ENCODE assay signal across 11 cellular contexts in the genomic region with DNA sequence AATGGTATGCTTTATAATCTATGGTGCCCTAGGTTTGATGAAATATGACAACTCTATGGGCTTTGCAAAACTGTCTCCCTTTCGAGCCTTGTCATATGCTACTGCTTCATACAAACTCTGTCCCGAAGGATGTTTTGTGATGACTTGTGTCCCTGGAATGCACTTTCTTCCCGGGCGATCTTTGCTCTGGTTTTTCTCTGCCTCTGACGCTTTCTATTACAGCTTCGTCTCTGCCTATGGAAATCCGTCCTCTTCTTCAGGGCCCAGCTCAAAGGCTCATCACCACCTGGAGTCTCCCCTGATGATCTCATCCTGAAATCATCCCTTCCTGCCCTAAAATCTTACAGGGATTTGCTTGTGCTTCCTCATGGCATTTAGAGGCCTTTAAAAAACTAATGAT.
DNase-seq lines count a peak whose midpoint lies in the region; ATAC-seq, FAIRE-seq and TF ChIP-seq lines count a peak whose summit lies in the region.
"Had no signal": no experiment of that assay in that cellular context is flagged by ENCODE, and none has a peak within 500 bp of the region (broad histone marks: within the 10 kb centered on the region; RNA-seq: fewer than 3 reads in every experiment).

No MANE protein-coding gene starts in this region.

- FAIRE-seq in HTR-8/SVneo (lab: Jason Lieb, UNC) (peak; percentile 38), keratinocyte (lab: Jason Lieb, UNC) (peak; percentile 94)

- no peaks in the 10 kb centered on the region for H3K9me3 ChIP-seq in keratinocyte (ENCODE audit: control insufficient read depth, low read depth, low read length)

- H3K9me1 ChIP-seq in keratinocyte (ENCODE audit: control insufficient read depth, extremely low read depth, insufficient read depth, low read length), result no peaks in the 10 kb centered on the region

- H3K4me2 ChIP-seq in keratinocyte (ENCODE audit: control insufficient read depth, extremely low read depth, insufficient read depth, low read depth, low read length), result peak overlapping the region; percentile 78

- in situ Hi-C loops in brain microvascular endothelial cell (cut with HindIII; ENCODE audit: low pct_ligation_motif_present, low sequenced_read_pairs), result no loop called here

- no peaks in the 10 kb centered on the region for H3K27me3 ChIP-seq in brain microvascular endothelial cell (replicated peaks)
- H3K27me3 ChIP-seq in keratinocyte (ENCODE audit: control insufficient read depth, extremely low read depth, insufficient read depth, low read length), result no peaks in the 10 kb centered on the region

- DNase-seq in AG08396 (ENCODE audit: low spot score) (peak; percentile 69), HTR-8/SVneo (ENCODE audit: insufficient read length, low spot score) (peak; percentile 66), brain microvascular endothelial cell (peak; percentile 91), keratinocyte (ENCODE audit: low read depth, low spot score) (peak; percentile 78), CD1c-positive myeloid dendritic cell (ENCODE audit: extremely low spot score) (no peak), DMS53 treated with DMSO at 0.1 percent for 48 hours (lab: John Stamatoyannopoulos, UW; ENCODE audit: unreplicated experiment) (no peak), NCI-H2196 (lab: John Stamatoyannopoulos, UW; ENCODE audit: unreplicated experiment) (no peak)
- DNase-seq: CD8-positive, alpha-beta T cell; midbrain; WERI-Rb-1 had no signal

- TF ChIP-seq CTCF in brain microvascular endothelial cell (IDR thresholded peaks at IDR 0.05; ENCODE audit: low read depth, low read length, missing control alignments) (no peak), keratinocyte (optimal IDR thresholded peaks at IDR 0.05 in 1 of 3, IDR thresholded peaks at IDR 0.05 in 1 of 3, conservative IDR thresholded peaks at IDR 0.05 in 1 of 3; ENCODE audit: extremely low read depth in 1 of 3, insufficient read depth in 2 of 3, low read length in 3 of 3) (no peak)

- H4K20me1 ChIP-seq in keratinocyte (ENCODE audit: control insufficient read depth, extremely low read depth, insufficient read depth, low read length), result no peaks in the 10 kb centered on the region

- dilution Hi-C loops in keratinocyte (cut with MboI; ENCODE audit: extremely low pct_ligation_motif_present, low sequenced_read_pairs), result no loop called here

- peak overlapping the region; percentile 6 for H3K9ac ChIP-seq in keratinocyte (ENCODE audit: control insufficient read depth, extremely low read depth, insufficient read depth, low read length)

- H3K4me1 ChIP-seq in keratinocyte (ENCODE audit: control insufficient read depth, extremely low read depth, insufficient read depth, low read length), result peaks cover 23% of the 10 kb centered on the region

- H3K4me3 ChIP-seq in brain microvascular endothelial cell (ENCODE audit: low read depth, low read length) (no peak overlapping the region), keratinocyte (ENCODE audit: control insufficient read depth in 2 of 3, extremely low read depth in 1 of 3, insufficient read depth in 2 of 3, low read depth in 1 of 3, low read length in 3 of 3) (no peak overlapping the region)

- ATAC-seq in GM21447 (IDR thresholded peaks at IDR 0.05; ENCODE audit: unreplicated experiment), result no peak
- ATAC-seq: CD8-positive, alpha-beta T cell had no signal

- H3K36me3 ChIP-seq in brain microvascular endothelial cell (replicated peaks), result no peaks in the 10 kb centered on the region
- H3K36me3 ChIP-seq in keratinocyte (ENCODE audit: control insufficient read depth in 2 of 2, extremely low read depth in 1 of 2, insufficient read depth in 2 of 2, low read length in 2 of 2), result no peaks in the 10 kb centered on the region
- H3K36me3 ChIP-seq: WERI-Rb-1 had no signal

- H3K27ac ChIP-seq in brain microvascular endothelial cell, result peak overlapping the region; percentile 45
- H3K27ac ChIP-seq in keratinocyte (ENCODE audit: control insufficient read depth, insufficient read depth, low read length), result peak overlapping the region; percentile 63
- H3K27ac ChIP-seq: WERI-Rb-1 had no signal

- peak overlapping the region; percentile 31 for H2AFZ ChIP-seq in keratinocyte (ENCODE audit: control insufficient read depth, low read length)

- no peaks in the 10 kb centered on the region for H3K79me2 ChIP-seq in keratinocyte (ENCODE audit: control insufficient read depth, insufficient read depth, low read length)

Comparison
In these comparisons a context has a peak if more than half of its experiments do, and no peak if none do; other contexts are left out.
1. DNase-seq: peak in AG08396 (single experiment), HTR-8/SVneo (single experiment), brain microvascular endothelial cell (single experiment) and keratinocyte (single experiment); none in CD1c-positive myeloid dendritic cell (single experiment), DMS53 treated with DMSO at 0.1 percent for 48 hours (single experiment) and NCI-H2196 (single experiment).